ENCODE assay signal across 30 cellular contexts in genomic region chr16:77295896-77296295, GRCh38.
"Had no signal": no experiment of that assay in that cellular context is flagged by ENCODE, and none has a peak within 500 bp of the region (broad histone marks: within the 10 kb centered on the region; RNA-seq: fewer than 3 reads in every experiment).

No MANE protein-coding gene starts in this region.

- H2AFZ ChIP-seq: hepatocyte, parathyroid adenoma had no signal

- H3K4me2 ChIP-seq: hepatocyte had no signal

- H3K4me3 ChIP-seq: esophagus squamous epithelium, gastroesophageal sphincter, hepatocyte, right atrium auricular region, stomach, thyroid gland, upper lobe of right lung had no signal

- H3K79me2 ChIP-seq: hepatocyte, parathyroid adenoma had no signal

- H3K4me1 ChIP-seq: esophagus squamous epithelium, gastroesophageal sphincter, parathyroid adenoma, right atrium auricular region, stomach, upper lobe of right lung had no signal

- H3K36me3 ChIP-seq: brain microvascular endothelial cell, esophagus squamous epithelium, gastroesophageal sphincter, right atrium auricular region, stomach, thyroid gland, upper lobe of right lung had no signal

- H3K9me3 ChIP-seq: esophagus squamous epithelium, gastroesophageal sphincter, right atrium auricular region, stomach, thyroid gland, upper lobe of right lung had no signal

- H3K27me3 ChIP-seq: brain microvascular endothelial cell, hepatocyte, right atrium auricular region, thyroid gland, upper lobe of right lung had no signal

- DNase-seq: activated CD4-positive, alpha-beta T cell treated with anti-CD3 and anti-CD28 coated beads for 4 hours; activated CD4-positive, alpha-beta T cell treated with anti-CD3 and anti-CD28 coated beads, Interleukin-2, amount 50 U/mL, for 4 hours; activated effector memory CD4-positive, alpha-beta T cell treated with Interleukin-2 at 50 U/mL for 16 hours; activated naive CD4-positive, alpha-beta T cell treated with anti-CD3 and anti-CD28 coated beads for 36 hours; activated naive CD8-positive, alpha-beta T cell treated with anti-CD3 and anti-CD28 coated beads for 36 hours; activated T-cell treated with anti-CD3 and anti-CD28 coated beads for 4 hours; amniotic stem cell; brain microvascular endothelial cell; central memory CD4-positive, alpha-beta T cell; dermis blood vessel endothelial cell; effector CD4-positive, alpha-beta T cell; esophagus squamous epithelium; left cardiac atrium; mammary epithelial cell; naive B cell; stimulated activated CD4-positive, alpha-beta T cell treated with anti-CD3 and anti-CD28 coated beads, Interleukin-15, amount 100 ng/mL, for 24 hours; stimulated activated CD4-positive, alpha-beta T cell treated with anti-CD3 and anti-CD28 coated beads, Interleukin-2, amount 100 ng/mL, for 24 hours; stimulated activated naive B cell treated with anti-CD40 and anti-IgM and Interleukin-4, amounts not matched to agents 10 μg/mL and 1 μg/mL and 100 μg/mL, for 72 hours; stomach; T-helper 1 cell; thyroid gland; upper lobe of right lung had no signal

- H3K27ac ChIP-seq: brain microvascular endothelial cell, epithelial cell of prostate, esophagus squamous epithelium, gastroesophageal sphincter, hepatocyte, parathyroid adenoma, right atrium auricular region, stomach, thyroid gland, upper lobe of right lung, VCaP had no signal

- FAIRE-seq: astrocyte, keratinocyte had no signal
